In genomic region chr2:1488851-1489250, GRCh38 we compare ENCODE assay signal across 24 cellular contexts.
DNase-seq lines count a peak whose midpoint lies in the region; ATAC-seq, FAIRE-seq and TF ChIP-seq lines count a peak whose summit lies in the region.
"Had no signal": no experiment of that assay in that cellular context is flagged by ENCODE, and none has a peak within 500 bp of the region (broad histone marks: within the 10 kb centered on the region; RNA-seq: fewer than 3 reads in every experiment).

No MANE protein-coding gene starts in this region.

- H3K4me1 Mint-ChIP-seq in activated T-cell treated with anti-CD3 and anti-CD28 coated beads, Interleukin-2, amount 50 U/mL, for 24 hours (ENCODE audit: low read depth): no peaks in the 10 kb centered on the region
- no peaks in the 10 kb centered on the region for H3K4me1 Mint-ChIP-seq in activated T-cell treated with anti-CD3 and anti-CD28 coated beads, Interleukin-2, amount 50 U/mL, for 72 hours (ENCODE audit: low read depth)
- no peaks in the 10 kb centered on the region for H3K4me1 Mint-ChIP-seq in activated CD8-positive, alpha-beta memory T cell treated with anti-CD3 and anti-CD28 coated beads, Interleukin-2, amount 10 ng/mL, durations not matched to agents 7 days and 5 days
- H3K4me1 Mint-ChIP-seq: nephron had no signal

- H3K4me2 ChIP-seq in HepG2 (ENCODE audit: low read depth, low read length): no peak overlapping the region
- H3K4me2 ChIP-seq: A549 had no signal

- no peak for TF ChIP-seq CTCF in HepG2 (CRISPR knock-in tag; IDR thresholded peaks at IDR 0.05)
- TF ChIP-seq CTCF in spleen (IDR thresholded peaks at IDR 0.05 in 8 of 11, conservative IDR thresholded peaks at IDR 0.05 in 3 of 11): no peak
- no peak for TF ChIP-seq CTCF in foreskin fibroblast (IDR thresholded peaks at IDR 0.05; ENCODE audit: low read depth, low read length)

- no peak for FAIRE-seq in HepG2 (lab: Jason Lieb, UNC)
- FAIRE-seq: A549, endometrium, RCC 7860 had no signal

- in situ Hi-C loops in HepG2 (cut with HindIII; ENCODE audit: extremely low pct_ligation_motif_present, low pct_unique_long_range_greater_than_20kb): no loop called here

- TF ChIP-seq POLR2A in HepG2 (IDR thresholded peaks at IDR 0.05; ENCODE audit: insufficient read depth in 1 of 2, low read depth in 2 of 2, low read length in 2 of 2) (no peak), spleen (IDR thresholded peaks at IDR 0.05) (no peak)

- H3K9me3 ChIP-seq in HepG2 (ENCODE audit: low read length) (no peaks in the 10 kb centered on the region), spleen (no peaks in the 10 kb centered on the region)
- H3K9me3 ChIP-seq: A549, left lung, uterus had no signal

- no peak overlapping the region for H3K9ac ChIP-seq in HepG2 (ENCODE audit: insufficient read depth, low read depth, low read length)

- H3K27ac ChIP-seq in HepG2 (ENCODE audit: extremely low read length, insufficient read depth, low read length) (no peak overlapping the region), spleen (peak overlapping the region in 5 of 8 donors; percentile 48 to 75 (median 65))
- H3K27ac ChIP-seq: left lung, SK-N-MC, uterus had no signal

- H2AFZ ChIP-seq in HepG2 (ENCODE audit: low read length): no peak overlapping the region

- no peak for ATAC-seq in activated T-cell treated with anti-CD3 and anti-CD28 coated beads, Interleukin-2, amount 50 U/mL, for 72 hours (replicated peaks in 1 of 2)
- ATAC-seq in activated CD8-positive, alpha-beta memory T cell treated with anti-CD3 and anti-CD28 coated beads, Interleukin-2, amount 10 ng/mL, durations not matched to agents 7 days and 5 days: no peak
- no peak for ATAC-seq in HepG2
- ATAC-seq: A549; CD8-positive, alpha-beta T cell; left lung had no signal

- no peak overlapping the region for H3K4me3 Mint-ChIP-seq in activated T-cell treated with anti-CD3 and anti-CD28 coated beads, Interleukin-2, amount 50 U/mL, for 24 hours
- no peak overlapping the region for H3K4me3 Mint-ChIP-seq in activated T-cell treated with anti-CD3 and anti-CD28 coated beads, Interleukin-2, amount 50 U/mL, for 72 hours
- no peak overlapping the region for H3K4me3 Mint-ChIP-seq in activated CD8-positive, alpha-beta memory T cell treated with anti-CD3 and anti-CD28 coated beads, Interleukin-2, amount 10 ng/mL, durations not matched to agents 7 days and 5 days
- H3K4me3 Mint-ChIP-seq: CD8-positive, alpha-beta T cell; nephron had no signal

- H3K27me3 Mint-ChIP-seq in activated T-cell treated with anti-CD3 and anti-CD28 coated beads, Interleukin-2, amount 50 U/mL, for 24 hours: no peaks in the 10 kb centered on the region
- no peaks in the 10 kb centered on the region for H3K27me3 Mint-ChIP-seq in activated T-cell treated with anti-CD3 and anti-CD28 coated beads, Interleukin-2, amount 50 U/mL, for 72 hours (ENCODE audit: low read depth)
- H3K27me3 Mint-ChIP-seq in activated CD8-positive, alpha-beta memory T cell treated with anti-CD3 and anti-CD28 coated beads, Interleukin-2, amount 10 ng/mL, durations not matched to agents 7 days and 5 days: no peaks in the 10 kb centered on the region

- no peak overlapping the region for H3K27ac Mint-ChIP-seq in activated T-cell treated with anti-CD3 and anti-CD28 coated beads, Interleukin-2, amount 50 U/mL, for 24 hours
- no peak overlapping the region for H3K27ac Mint-ChIP-seq in activated T-cell treated with anti-CD3 and anti-CD28 coated beads, Interleukin-2, amount 50 U/mL, for 72 hours
- peak overlapping the region; percentile 71 for H3K27ac Mint-ChIP-seq in activated CD8-positive, alpha-beta memory T cell treated with anti-CD3 and anti-CD28 coated beads, Interleukin-2, amount 10 ng/mL, durations not matched to agents 7 days and 5 days
- H3K27ac Mint-ChIP-seq: CD8-positive, alpha-beta T cell; nephron had no signal

- WGBS in HepG2 (ENCODE audit: low lambda C conversion rate): 57% methylated on average over 4 of the region's 6 CpGs
- WGBS in spleen, 5 donors: 85 to 91% (median 87%) methylated on average over 6 of the region's 6 CpGs

- H3K4me1 ChIP-seq in HepG2 (ENCODE audit: insufficient read depth, low read length): no peaks in the 10 kb centered on the region
- peaks cover 0 to 17% (median 0%) of the 10 kb centered on the region in 6 donors for H3K4me1 ChIP-seq in spleen
- H3K4me1 ChIP-seq: A549, left lung, uterus had no signal

- H3K4me3 ChIP-seq in HepG2 (replicated peaks in 1 of 3; ENCODE audit: insufficient read depth in 1 of 3, low read depth in 2 of 3, low read length in 3 of 3) (no peak overlapping the region), spleen (no peak overlapping the region), foreskin fibroblast (ENCODE audit: low read depth in 1 of 2, low read length in 2 of 2) (no peak overlapping the region)
- H3K4me3 ChIP-seq: A549, left lung, SK-N-MC, uterus had no signal

- no peaks in the 10 kb centered on the region for H3K79me2 ChIP-seq in HepG2 (ENCODE audit: insufficient read depth, low read length)

- H3K36me3 ChIP-seq in HepG2 (replicated peaks in 1 of 2; ENCODE audit: control insufficient read depth in 1 of 2, insufficient read depth in 2 of 2, low read length in 2 of 2) (no peaks in the 10 kb centered on the region), spleen (peaks cover 0 to 9% (median 0%) of the 10 kb centered on the region in 6 donors)
- H3K36me3 ChIP-seq: left lung, uterus had no signal

- H4K20me1 ChIP-seq in HepG2 (ENCODE audit: insufficient read depth, low read length): no peaks in the 10 kb centered on the region

- TF ChIP-seq EP300 in HepG2 (IDR thresholded peaks at IDR 0.05; ENCODE audit: low read depth in 2 of 2, low read length in 2 of 2) (no peak), HepG2 (CRISPR knock-in tag; IDR thresholded peaks at IDR 0.05; ENCODE audit: borderline replicate concordance) (no peak)

- H3K9me3 Mint-ChIP-seq in activated T-cell treated with anti-CD3 and anti-CD28 coated beads, Interleukin-2, amount 50 U/mL, for 24 hours: no peaks in the 10 kb centered on the region
- no peaks in the 10 kb centered on the region for H3K9me3 Mint-ChIP-seq in activated T-cell treated with anti-CD3 and anti-CD28 coated beads, Interleukin-2, amount 50 U/mL, for 72 hours
- H3K9me3 Mint-ChIP-seq in activated CD8-positive, alpha-beta memory T cell treated with anti-CD3 and anti-CD28 coated beads, Interleukin-2, amount 10 ng/mL, durations not matched to agents 7 days and 5 days (ENCODE audit: low read depth): no peaks in the 10 kb centered on the region
- H3K9me3 Mint-ChIP-seq: CD8-positive, alpha-beta T cell; nephron had no signal

- intact Hi-C loops in HepG2 (cut with micrococcal nuclease; ENCODE audit: unreplicated experiment) (no loop called here), spleen (cut with DNase I; ENCODE audit: low total_unique reads) (no loop called here)

- peak; percentile 15 for DNase-seq in activated T-cell treated with anti-CD3 and anti-CD28 coated beads, Interleukin-2, amount 50 U/mL, for 24 hours
- no peak for DNase-seq in activated T-cell treated with anti-CD3 and anti-CD28 coated beads, Interleukin-2, amount 50 U/mL, for 72 hours
- DNase-seq in activated CD8-positive, alpha-beta memory T cell treated with anti-CD3 and anti-CD28 coated beads, Interleukin-2, amount 10 ng/mL, durations not matched to agents 7 days and 5 days: no peak
- no peak for DNase-seq in HepG2 (ENCODE audit: low spot score)
- peak; percentile 43 for DNase-seq in spleen
- DNase-seq in NK-92 treated with Interleukin-12 subunit alpha and Interleukin-12 subunit beta, amount 100 ng/mL, for 24 hours (lab: John Stamatoyannopoulos, UW): no peak
- no peak for DNase-seq in NCI-H446 (lab: John Stamatoyannopoulos, UW)
- DNase-seq in foreskin fibroblast: no peak
- DNase-seq: activated gamma-delta T cell treated with Interleukin-2 at 50 U/mL for 16 hours; activated T-cell treated with anti-CD3 and anti-CD28 coated beads for 4 hours; CD8-positive, alpha-beta T cell; DMS53; GDM1; midbrain; MV-4-11; NCI-H146; stimulated activated CD4-positive, alpha-beta T cell treated with anti-CD3 and anti-CD28 coated beads, Interleukin-1b, Interleukin-23, amount 100 ng/mL, for 48 hours; uterus had no signal

- no TSS peak for BruUV-seq in HepG2 (replicated peaks; lab: Mats Ljungman, UMichigan)

- CTCF ChIA-PET in activated CD8-positive, alpha-beta memory T cell treated with anti-CD3 and anti-CD28 coated beads, Interleukin-2, amount 10 ng/mL, durations not matched to agents 7 days and 5 days (lab: Charles Lee): no interaction called here
- CTCF ChIA-PET in HepG2 (lab: Yijun Ruan, JAX; ENCODE audit: low intra/inter-chr PET ratio, low total read pairs): no interaction called here

- H3K27me3 ChIP-seq in HepG2 (ENCODE audit: control insufficient read depth in 1 of 2, insufficient read depth in 2 of 2, low read length in 2 of 2) (peaks cover 4 to 50% of the 10 kb centered on the region in 2 experiments; a peak in 4 of 5 replicates), spleen (replicated peaks in 1 of 7) (no peaks in the 10 kb centered on the region)
- H3K27me3 ChIP-seq: left lung, uterus had no signal

- no peaks in the 10 kb centered on the region for H3K36me3 Mint-ChIP-seq in activated T-cell treated with anti-CD3 and anti-CD28 coated beads, Interleukin-2, amount 50 U/mL, for 24 hours (ENCODE audit: low read depth)
- H3K36me3 Mint-ChIP-seq in activated T-cell treated with anti-CD3 and anti-CD28 coated beads, Interleukin-2, amount 50 U/mL, for 72 hours (ENCODE audit: insufficient read depth in 2 of 2): no peaks in the 10 kb centered on the region
- H3K36me3 Mint-ChIP-seq in activated CD8-positive, alpha-beta memory T cell treated with anti-CD3 and anti-CD28 coated beads, Interleukin-2, amount 10 ng/mL, durations not matched to agents 7 days and 5 days: no peaks in the 10 kb centered on the region
- H3K36me3 Mint-ChIP-seq: CD8-positive, alpha-beta T cell had no signal

- TF ChIP-seq RAD21 in HepG2 (CRISPR knock-in tag; IDR thresholded peaks at IDR 0.05): no peak

- POLR2A ChIA-PET in HepG2 (lab: Yijun Ruan, JAX): no interaction called here

TF ChIP-seq in HepG2, 621 proteins besides CTCF, POLR2A, EP300 and RAD21 (continues in another document):
- 0 out of 2 replicates have a peak, but pooled peaks have one; percentile 15 for TF ChIP-seq SP2 (CRISPR knock-in tag; IDR thresholded peaks at IDR 0.05)
- no peak for TF ChIP-seq TAF15 (IDR thresholded peaks at IDR 0.05; ENCODE audit: low read depth, low read length, poor library complexity, severe bottlenecking)
- no peak for TF ChIP-seq ZFP82 (CRISPR knock-in tag; IDR thresholded peaks at IDR 0.05; ENCODE audit: borderline replicate concordance)
- TF ChIP-seq, protein P1, sequence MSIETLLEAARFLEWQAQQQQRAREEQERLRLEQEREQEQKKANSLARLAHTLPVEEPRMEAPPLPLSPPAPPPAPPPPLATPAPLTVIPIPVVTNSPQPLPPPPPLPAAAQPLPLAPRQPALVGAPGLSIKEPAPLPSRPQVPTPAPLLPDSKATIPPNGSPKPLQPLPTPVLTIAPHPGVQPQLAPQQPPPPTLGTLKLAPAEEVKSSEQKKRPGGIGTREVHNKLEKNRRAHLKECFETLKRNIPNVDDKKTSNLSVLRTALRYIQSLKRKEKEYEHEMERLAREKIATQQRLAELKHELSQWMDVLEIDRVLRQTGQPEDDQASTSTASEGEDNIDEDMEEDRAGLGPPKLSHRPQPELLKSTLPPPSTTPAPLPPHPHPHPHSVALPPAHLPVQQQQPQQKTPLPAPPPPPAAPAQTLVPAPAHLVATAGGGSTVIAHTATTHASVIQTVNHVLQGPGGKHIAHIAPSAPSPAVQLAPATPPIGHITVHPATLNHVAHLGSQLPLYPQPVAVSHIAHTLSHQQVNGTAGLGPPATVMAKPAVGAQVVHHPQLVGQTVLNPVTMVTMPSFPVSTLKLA (IDR thresholded peaks at IDR 0.05): peak; percentile 99

Comparison
In these comparisons a context has a peak if more than half of its experiments do, and no peak if none do; other contexts are left out.
1. DNase-seq: peak in activated T-cell treated with anti-CD3 and anti-CD28 coated beads, Interleukin-2, amount 50 U/mL, for 24 hours (single experiment) and spleen (single experiment); none in activated T-cell treated with anti-CD3 and anti-CD28 coated beads, Interleukin-2, amount 50 U/mL, for 72 hours (0 of 2), activated CD8-positive, alpha-beta memory T cell treated with anti-CD3 and anti-CD28 coated beads, Interleukin-2, amount 10 ng/mL, durations not matched to agents 7 days and 5 days (single experiment), HepG2 (single experiment), NK-92 treated with Interleukin-12 subunit alpha and Interleukin-12 subunit beta, amount 100 ng/mL, for 24 hours (single experiment), NCI-H446 (0 of 2) and foreskin fibroblast (0 of 2).